Comparison of ENCODE assay signal across 13 cellular contexts in the genomic region with DNA sequence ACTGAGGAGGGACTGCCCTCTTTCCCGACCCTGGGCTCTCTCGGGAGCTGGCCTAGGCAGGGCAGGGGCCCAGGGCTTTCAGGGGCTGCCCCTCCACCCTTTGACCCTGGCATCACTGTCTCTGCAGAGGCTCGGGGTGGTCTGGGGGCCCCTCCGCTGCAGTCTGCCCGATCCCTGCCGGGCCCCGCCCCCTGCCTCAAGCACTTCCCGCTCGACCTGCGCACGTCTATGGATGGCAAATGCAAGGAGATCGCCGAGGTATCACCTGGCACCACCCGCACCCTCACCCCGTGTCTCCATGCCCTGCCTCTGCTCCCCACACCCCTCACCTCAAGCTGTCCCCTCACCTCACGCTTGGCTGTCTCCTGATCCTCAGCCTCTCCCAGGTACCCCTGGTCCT. TPM values are rescaled to one million over a fixed set of nuclear protein-coding genes. Genes with fewer than 3 reads are reported as not detected.
A peak's percentile ranks its signal among the peaks of the same experiment; 100 is the strongest.
DNase-seq lines count a peak whose midpoint lies in the region; ATAC-seq, FAIRE-seq and TF ChIP-seq lines count a peak whose summit lies in the region.
"Had no signal": no experiment of that assay in that cellular context is flagged by ENCODE, and none has a peak within 500 bp of the region (broad histone marks: within the 10 kb centered on the region; RNA-seq: fewer than 3 reads in every experiment).

No MANE protein-coding gene starts in this region.

- H3K4me3 Mint-ChIP-seq in activated T-helper 17 cell treated with anti-CD3 and anti-CD28 coated beads, Interleukin-2, amount 50 U/mL, for 72 hours: no peak overlapping the region
- no peak overlapping the region for H3K4me3 Mint-ChIP-seq in activated T-cell treated with anti-CD3 and anti-CD28 coated beads, Interleukin-2, amount 50 U/mL, for 4 hours

- TF ChIP-seq RAD21 in HepG2 (CRISPR knock-in tag; IDR thresholded peaks at IDR 0.05): no peak

- no peak overlapping the region for H3K9ac ChIP-seq in HepG2 (ENCODE audit: insufficient read depth, low read depth, low read length)

- H3K9me3 Mint-ChIP-seq in activated T-helper 17 cell treated with anti-CD3 and anti-CD28 coated beads, Interleukin-2, amount 50 U/mL, for 72 hours: no peaks in the 10 kb centered on the region
- H3K9me3 Mint-ChIP-seq in activated T-cell treated with anti-CD3 and anti-CD28 coated beads, Interleukin-2, amount 50 U/mL, for 4 hours: no peaks in the 10 kb centered on the region

- H3K36me3 ChIP-seq in HepG2 (replicated peaks in 1 of 2; ENCODE audit: control insufficient read depth in 1 of 2, insufficient read depth in 2 of 2, low read length in 2 of 2) (peaks cover 35 to 55% of the 10 kb centered on the region in 2 experiments), right lobe of liver (peaks cover 0 to 26% (median 5%) of the 10 kb centered on the region in 4 donors)

- no peaks in the 10 kb centered on the region for H3K27me3 Mint-ChIP-seq in activated T-helper 17 cell treated with anti-CD3 and anti-CD28 coated beads, Interleukin-2, amount 50 U/mL, for 72 hours
- no peaks in the 10 kb centered on the region for H3K27me3 Mint-ChIP-seq in activated T-cell treated with anti-CD3 and anti-CD28 coated beads, Interleukin-2, amount 50 U/mL, for 4 hours (ENCODE audit: low read depth)

- H4K20me1 ChIP-seq in HepG2 (ENCODE audit: insufficient read depth, low read length): peaks cover 39% of the 10 kb centered on the region

- intact Hi-C loops in HepG2 (cut with micrococcal nuclease; ENCODE audit: unreplicated experiment): no loop called here
- intact Hi-C loops in right lobe of liver (cut with DNase I): loop anchor here (5.0 to 10.0 kb wide), 2 partner anchors 80 to 83 kb away; a partner anchor contains a TSS

- ATAC-seq in HepG2 (no peak), right lobe of liver (no peak), HG03354 (IDR thresholded peaks at IDR 0.05; ENCODE audit: poor library complexity, severe bottlenecking, unreplicated experiment) (no peak)
- ATAC-seq in activated T-helper 17 cell treated with anti-CD3 and anti-CD28 coated beads, Interleukin-2, amount 50 U/mL, for 72 hours (replicated peaks): no peak
- no peak for ATAC-seq in activated T-cell treated with anti-CD3 and anti-CD28 coated beads, Interleukin-2, amount 50 U/mL, for 4 hours
- ATAC-seq: stimulated activated naive CD8-positive, alpha-beta T cell treated with anti-CD3 and anti-CD28 coated beads, Interleukin-15, Interleukin-2, amounts not matched to agents 100 U/mL and 50 U/mL, for 24 hours had no signal

- H3K9me3 ChIP-seq in HepG2 (ENCODE audit: low read length) (no peaks in the 10 kb centered on the region), right lobe of liver (no peaks in the 10 kb centered on the region)

- H3K27me3 ChIP-seq in HepG2 (ENCODE audit: control insufficient read depth in 1 of 2, insufficient read depth in 2 of 2, low read length in 2 of 2) (no peaks in the 10 kb centered on the region; a peak in 1 of 5 replicates), right lobe of liver (no peaks in the 10 kb centered on the region)

- H3K4me3 ChIP-seq in HepG2 (replicated peaks in 1 of 3; ENCODE audit: insufficient read depth in 1 of 3, low read depth in 2 of 3, low read length in 3 of 3): no peak overlapping the region
- no peak overlapping the region for H3K4me3 ChIP-seq in right lobe of liver

- TF ChIP-seq EP300 in HepG2 (IDR thresholded peaks at IDR 0.05; ENCODE audit: low read depth in 2 of 2, low read length in 2 of 2): no peak
- TF ChIP-seq EP300 in HepG2 (CRISPR knock-in tag; IDR thresholded peaks at IDR 0.05; ENCODE audit: borderline replicate concordance): no peak

- H3K4me1 ChIP-seq in HepG2 (ENCODE audit: insufficient read depth, low read length) (peaks cover 25% of the 10 kb centered on the region), right lobe of liver (peaks cover 0 to 22% (median 7%) of the 10 kb centered on the region in 4 donors)

- TF ChIP-seq CTCF in HepG2 (CRISPR knock-in tag; IDR thresholded peaks at IDR 0.05) (no peak), right lobe of liver (IDR thresholded peaks at IDR 0.05) (no peak)

- H3K27ac ChIP-seq in HepG2 (ENCODE audit: extremely low read length, insufficient read depth, low read length) (no peak overlapping the region), right lobe of liver (no peak overlapping the region)

- no TSS peak for BruUV-seq in HepG2 (replicated peaks; lab: Mats Ljungman, UMichigan)

- no peak for FAIRE-seq in HepG2 (lab: Jason Lieb, UNC)
- FAIRE-seq: endothelial cell of umbilical vein, G401.6 had no signal

- no peak for DNase-seq in HepG2 (ENCODE audit: low spot score)
- DNase-seq in right lobe of liver: no peak
- DNase-seq in NCI-H1092 (lab: John Stamatoyannopoulos, UW): no peak
- DNase-seq in activated T-cell treated with anti-CD3 and anti-CD28 coated beads, Interleukin-2, amount 50 U/mL, for 4 hours: no peak
- DNase-seq: activated CD4-positive, alpha-beta T cell treated with anti-CD3 and anti-CD28 coated beads, Interleukin-2, amount 50 U/mL, for 1 hour; central memory CD4-positive, alpha-beta T cell; stimulated activated CD4-positive, alpha-beta T cell treated with anti-CD3 and anti-CD28 coated beads, Interleukin-2, amount 100 ng/mL, for 48 hours; stimulated activated naive CD8-positive, alpha-beta T cell treated with anti-CD3 and anti-CD28 coated beads, Interleukin-15, Interleukin-2, amounts not matched to agents 100 U/mL and 50 U/mL, for 24 hours had no signal

- TF ChIP-seq POLR2A in HepG2 (IDR thresholded peaks at IDR 0.05; ENCODE audit: insufficient read depth in 1 of 2, low read depth in 2 of 2, low read length in 2 of 2) (no peak), right lobe of liver (IDR thresholded peaks at IDR 0.05) (no peak)

- H3K4me2 ChIP-seq in HepG2 (ENCODE audit: low read depth, low read length): no peak overlapping the region

- WGBS in HepG2 (ENCODE audit: low lambda C conversion rate): 84% methylated on average over 9 of the region's 16 CpGs
- no CpG with 5 or more reads among the region's 16 CpGs for WGBS in right lobe of liver (ENCODE audit: insufficient coverage, low coverage, low lambda C conversion rate, missing lambda C conversion rate)

- CTCF ChIA-PET in HepG2 (lab: Yijun Ruan, JAX; ENCODE audit: low intra/inter-chr PET ratio, low total read pairs): no interaction called here

- peaks cover 65% of the 10 kb centered on the region for H3K36me3 Mint-ChIP-seq in activated T-helper 17 cell treated with anti-CD3 and anti-CD28 coated beads, Interleukin-2, amount 50 U/mL, for 72 hours (ENCODE audit: low read depth)
- H3K36me3 Mint-ChIP-seq in activated T-cell treated with anti-CD3 and anti-CD28 coated beads, Interleukin-2, amount 50 U/mL, for 4 hours (ENCODE audit: insufficient read depth): peaks cover 25% of the 10 kb centered on the region

- no peak overlapping the region for H2AFZ ChIP-seq in HepG2 (ENCODE audit: low read length)

- POLR2A ChIA-PET in HepG2 (lab: Yijun Ruan, JAX): interaction anchor here (1.1 to 1.2 kb wide), 2 partner anchors 11 to 77 kb away, joined by 3 to 6 read pairs; a partner anchor contains a TSS

- peaks cover 46% of the 10 kb centered on the region for H3K79me2 ChIP-seq in HepG2 (ENCODE audit: insufficient read depth, low read length)

- peaks cover 16% of the 10 kb centered on the region for H3K4me1 Mint-ChIP-seq in activated T-helper 17 cell treated with anti-CD3 and anti-CD28 coated beads, Interleukin-2, amount 50 U/mL, for 72 hours
- peaks cover 37% of the 10 kb centered on the region for H3K4me1 Mint-ChIP-seq in activated T-cell treated with anti-CD3 and anti-CD28 coated beads, Interleukin-2, amount 50 U/mL, for 4 hours (ENCODE audit: low read depth)

- H3K27ac Mint-ChIP-seq in activated T-helper 17 cell treated with anti-CD3 and anti-CD28 coated beads, Interleukin-2, amount 50 U/mL, for 72 hours: peak overlapping the region; percentile 74

- in situ Hi-C loops in HepG2 (cut with HindIII; ENCODE audit: extremely low pct_ligation_motif_present, low pct_unique_long_range_greater_than_20kb): no loop called here

RNA-seq across cellular contexts. Expression of a gene that starts 5.5 kb away (rescaled TPM):
- total RNA-seq in HepG2 (2016; rRNA removed; fragmentation: Illumina TruSeq; extraction: Trizol) (35.4 and 62.3 TPM in 2 replicates), right lobe of liver (10 to 100 TPM; 29.1 to 59.1 (median 37.2) TPM)
- total RNA-seq in HepG2 (2016; cell fraction: cytosol; rRNA removed; fragmentation: Illumina TruSeq; extraction: Trizol; ENCODE audit: low read depth): 20.0 and 20.2 TPM in 2 replicates
- total RNA-seq in HepG2 (2016; cell fraction: insoluble cytoplasmic fraction; rRNA removed; fragmentation: Illumina TruSeq; extraction: Trizol): 32.6 and 64.7 TPM in 2 replicates
- 19.8 and 21.1 TPM in 2 replicates for total RNA-seq in HepG2 (2016; cell fraction: membrane; rRNA removed; fragmentation: Illumina TruSeq; extraction: Trizol)
- 80.0 and 95.3 TPM in 2 replicates for total RNA-seq in HepG2 (2016; cell fraction: nucleus; rRNA removed; fragmentation: Illumina TruSeq; extraction: Trizol)
- 82.0 and 101 TPM in 2 replicates for polyA plus RNA-seq in HepG2 (2011; rRNA removed)
- polyA plus RNA-seq in HepG2 (2011; cell fraction: cytosol; rRNA removed): 18.3 and 29.8 TPM in 2 replicates
- polyA plus RNA-seq in HepG2 (2011; cell fraction: nucleus; rRNA removed): 742 and 904 TPM in 2 replicates
- 61.2 and 88.0 TPM in 2 replicates for polyA plus RNA-seq in HepG2 (2012)
- 4.4 and 5.7 TPM in 2 replicates for polyA plus RNA-seq in HepG2 (2016; cell fraction: cytosol; fragmentation: Illumina TruSeq; extraction: Trizol; ENCODE audit: low read depth)
- polyA plus RNA-seq in HepG2 (2016; cell fraction: insoluble cytoplasmic fraction; fragmentation: Illumina TruSeq; extraction: Trizol; ENCODE audit: low read depth): 30.8 and 40.4 TPM in 2 replicates
- 9.8 and 10.4 TPM in 2 replicates for polyA plus RNA-seq in HepG2 (2016; cell fraction: membrane; fragmentation: Illumina TruSeq; extraction: Trizol; ENCODE audit: low read depth)
- 212 and 215 TPM in 2 replicates for polyA plus RNA-seq in HepG2 (2016; cell fraction: nucleus; fragmentation: Illumina TruSeq; extraction: Trizol; ENCODE audit: insufficient read depth, low read depth)
- polyA minus RNA-seq in HepG2 (2011; rRNA and poly(A)+ RNA removed; ENCODE audit: low replicate concordance): 85.1 and 107 TPM in 2 replicates
- polyA minus RNA-seq in HepG2 (2011; cell fraction: cytosol; rRNA and poly(A)+ RNA removed): 18.3 and 23.2 TPM in 2 replicates
- 112 and 125 TPM in 2 replicates for polyA minus RNA-seq in HepG2 (2011; cell fraction: nucleus; rRNA and poly(A)+ RNA removed)
- total RNA-seq in activated T-helper 17 cell treated with anti-CD3 and anti-CD28 coated beads, Interleukin-2, amount 50 U/mL, for 72 hours: 100 to 1,000 TPM in 1 of 2 donors, 10 to 100 TPM in 1; 97.1 to 135 TPM
- 100 to 1,000 TPM; 150 to 165 (median 151) TPM for total RNA-seq in activated T-cell treated with anti-CD3 and anti-CD28 coated beads, Interleukin-2, amount 50 U/mL, for 4 hours

RNA-seq across cellular contexts. Expression of a gene that starts 5.8 kb away (rescaled TPM):
- total RNA-seq in HepG2 (2016; rRNA removed; fragmentation: Illumina TruSeq; extraction: Trizol) (0.20 and 0.24 TPM in 2 replicates), right lobe of liver (under 1 TPM in 3 of 6 experiments, not detected in 3; 0.20 to 0.21 (median 0.20) TPM)
- total RNA-seq in HepG2 (2016; cell fraction: cytosol; rRNA removed; fragmentation: Illumina TruSeq; extraction: Trizol; ENCODE audit: low read depth): not detected in 2 replicates
- 0.49 and 0.61 TPM in 2 replicates for total RNA-seq in HepG2 (2016; cell fraction: insoluble cytoplasmic fraction; rRNA removed; fragmentation: Illumina TruSeq; extraction: Trizol)
- 0.21 TPM in 1 of 2 replicates, not detected in the other for total RNA-seq in HepG2 (2016; cell fraction: membrane; rRNA removed; fragmentation: Illumina TruSeq; extraction: Trizol)
- total RNA-seq in HepG2 (2016; cell fraction: nucleus; rRNA removed; fragmentation: Illumina TruSeq; extraction: Trizol): not detected in 2 replicates
- polyA plus RNA-seq in HepG2 (2011; rRNA removed): 0.08 TPM in 1 of 2 replicates, not detected in the other
- polyA plus RNA-seq in HepG2 (2011; cell fraction: cytosol; rRNA removed): 0.04 and 0.05 TPM in 2 replicates
- polyA plus RNA-seq in HepG2 (2011; cell fraction: nucleus; rRNA removed): not detected in 2 replicates
- not detected in 2 replicates for polyA plus RNA-seq in HepG2 (2012)
- polyA plus RNA-seq in HepG2 (2016; cell fraction: cytosol; fragmentation: Illumina TruSeq; extraction: Trizol; ENCODE audit: low read depth): 0.18 TPM in 1 of 2 replicates, not detected in the other
- polyA plus RNA-seq in HepG2 (2016; cell fraction: insoluble cytoplasmic fraction; fragmentation: Illumina TruSeq; extraction: Trizol; ENCODE audit: low read depth): not detected in 2 replicates
- polyA plus RNA-seq in HepG2 (2016; cell fraction: membrane; fragmentation: Illumina TruSeq; extraction: Trizol; ENCODE audit: low read depth): 0.17 and 0.52 TPM in 2 replicates
- polyA plus RNA-seq in HepG2 (2016; cell fraction: nucleus; fragmentation: Illumina TruSeq; extraction: Trizol; ENCODE audit: insufficient read depth, low read depth): not detected in 2 replicates
- polyA minus RNA-seq in HepG2 (2011; rRNA and poly(A)+ RNA removed; ENCODE audit: low replicate concordance): not detected in 2 replicates
- not detected in 2 replicates for polyA minus RNA-seq in HepG2 (2011; cell fraction: cytosol; rRNA and poly(A)+ RNA removed)
- polyA minus RNA-seq in HepG2 (2011; cell fraction: nucleus; rRNA and poly(A)+ RNA removed): not detected in 2 replicates
- under 1 TPM; 0.32 to 0.54 TPM for total RNA-seq in activated T-helper 17 cell treated with anti-CD3 and anti-CD28 coated beads, Interleukin-2, amount 50 U/mL, for 72 hours
- 1 to 10 TPM in 1 of 3 donors, under 1 TPM in 2; 0.19 to 1.1 (median 0.24) TPM for total RNA-seq in activated T-cell treated with anti-CD3 and anti-CD28 coated beads, Interleukin-2, amount 50 U/mL, for 4 hours
- total RNA-seq: endothelial cell of umbilical vein; T-helper 2 cell treated with Interferon-gamma antibody and Interleukin-4, amounts not matched to agents 100 ng/mL and 5 ng/mL, for 36 hours had no signal
- polyA plus RNA-seq: endothelial cell of umbilical vein had no signal

RNA-seq across cellular contexts. Expression of a gene that starts 30.7 kb away (rescaled TPM):
- total RNA-seq in HepG2 (2016; rRNA removed; fragmentation: Illumina TruSeq; extraction: Trizol): 25.3 and 30.6 TPM in 2 replicates
- 5.6 and 6.1 TPM in 2 replicates for total RNA-seq in HepG2 (2016; cell fraction: cytosol; rRNA removed; fragmentation: Illumina TruSeq; extraction: Trizol; ENCODE audit: low read depth)
- total RNA-seq in HepG2 (2016; cell fraction: insoluble cytoplasmic fraction; rRNA removed; fragmentation: Illumina TruSeq; extraction: Trizol): 24.3 and 31.1 TPM in 2 replicates
- total RNA-seq in HepG2 (2016; cell fraction: membrane; rRNA removed; fragmentation: Illumina TruSeq; extraction: Trizol): 7.3 and 9.5 TPM in 2 replicates
- total RNA-seq in HepG2 (2016; cell fraction: nucleus; rRNA removed; fragmentation: Illumina TruSeq; extraction: Trizol): 21.1 and 23.4 TPM in 2 replicates
- 36.7 and 40.8 TPM in 2 replicates for polyA plus RNA-seq in HepG2 (2011; rRNA removed)
- polyA plus RNA-seq in HepG2 (2011; cell fraction: cytosol; rRNA removed): 29.0 and 30.5 TPM in 2 replicates
- polyA plus RNA-seq in HepG2 (2011; cell fraction: nucleus; rRNA removed): 60.6 and 65.2 TPM in 2 replicates
- polyA plus RNA-seq in HepG2 (2012): 22.1 and 35.2 TPM in 2 replicates
- polyA plus RNA-seq in HepG2 (2016; cell fraction: cytosol; fragmentation: Illumina TruSeq; extraction: Trizol; ENCODE audit: low read depth): 7.6 and 9.9 TPM in 2 replicates
- polyA plus RNA-seq in HepG2 (2016; cell fraction: insoluble cytoplasmic fraction; fragmentation: Illumina TruSeq; extraction: Trizol; ENCODE audit: low read depth): 56.0 and 57.9 TPM in 2 replicates
- 10.7 and 14.0 TPM in 2 replicates for polyA plus RNA-seq in HepG2 (2016; cell fraction: membrane; fragmentation: Illumina TruSeq; extraction: Trizol; ENCODE audit: low read depth)
- polyA plus RNA-seq in HepG2 (2016; cell fraction: nucleus; fragmentation: Illumina TruSeq; extraction: Trizol; ENCODE audit: insufficient read depth, low read depth): 45.9 and 50.6 TPM in 2 replicates
- 10.0 and 40.8 TPM in 2 replicates for polyA minus RNA-seq in HepG2 (2011; rRNA and poly(A)+ RNA removed; ENCODE audit: low replicate concordance)
- 14.8 and 15.5 TPM in 2 replicates for polyA minus RNA-seq in HepG2 (2011; cell fraction: cytosol; rRNA and poly(A)+ RNA removed)
- polyA minus RNA-seq in HepG2 (2011; cell fraction: nucleus; rRNA and poly(A)+ RNA removed): 23.6 and 26.2 TPM in 2 replicates
- total RNA-seq in right lobe of liver: 10 to 100 TPM; 18.5 to 32.1 (median 23.8) TPM
- 10 to 100 TPM; 16.2 to 20.1 TPM for total RNA-seq in activated T-helper 17 cell treated with anti-CD3 and anti-CD28 coated beads, Interleukin-2, amount 50 U/mL, for 72 hours
- 1 to 10 TPM; 3.7 to 6.9 (median 4.1) TPM for total RNA-seq in activated T-cell treated with anti-CD3 and anti-CD28 coated beads, Interleukin-2, amount 50 U/mL, for 4 hours

RNA-seq across cellular contexts. Expression of a gene that starts 42.7 kb away (rescaled TPM):
- 6.5 and 7.0 TPM in 2 replicates for total RNA-seq in HepG2 (2016; rRNA removed; fragmentation: Illumina TruSeq; extraction: Trizol)
- total RNA-seq in HepG2 (2016; cell fraction: cytosol; rRNA removed; fragmentation: Illumina TruSeq; extraction: Trizol; ENCODE audit: low read depth): 1.9 and 2.5 TPM in 2 replicates
- total RNA-seq in HepG2 (2016; cell fraction: insoluble cytoplasmic fraction; rRNA removed; fragmentation: Illumina TruSeq; extraction: Trizol): 8.1 and 8.3 TPM in 2 replicates
- 2.0 and 2.7 TPM in 2 replicates for total RNA-seq in HepG2 (2016; cell fraction: membrane; rRNA removed; fragmentation: Illumina TruSeq; extraction: Trizol)
- total RNA-seq in HepG2 (2016; cell fraction: nucleus; rRNA removed; fragmentation: Illumina TruSeq; extraction: Trizol): 8.1 and 8.5 TPM in 2 replicates
- 15.0 and 17.0 TPM in 2 replicates for polyA plus RNA-seq in HepG2 (2011; rRNA removed)
- polyA plus RNA-seq in HepG2 (2011; cell fraction: cytosol; rRNA removed): 5.9 and 7.2 TPM in 2 replicates
- polyA plus RNA-seq in HepG2 (2011; cell fraction: nucleus; rRNA removed): 102 and 131 TPM in 2 replicates
- polyA plus RNA-seq in HepG2 (2012): 19.7 and 21.3 TPM in 2 replicates
- polyA plus RNA-seq in HepG2 (2016; cell fraction: cytosol; fragmentation: Illumina TruSeq; extraction: Trizol; ENCODE audit: low read depth): 4.7 and 5.2 TPM in 2 replicates
- 15.3 and 17.0 TPM in 2 replicates for polyA plus RNA-seq in HepG2 (2016; cell fraction: insoluble cytoplasmic fraction; fragmentation: Illumina TruSeq; extraction: Trizol; ENCODE audit: low read depth)
- polyA plus RNA-seq in HepG2 (2016; cell fraction: membrane; fragmentation: Illumina TruSeq; extraction: Trizol; ENCODE audit: low read depth): 3.5 and 4.5 TPM in 2 replicates
- polyA plus RNA-seq in HepG2 (2016; cell fraction: nucleus; fragmentation: Illumina TruSeq; extraction: Trizol; ENCODE audit: insufficient read depth, low read depth): 30.8 and 32.2 TPM in 2 replicates
- polyA minus RNA-seq in HepG2 (2011; rRNA and poly(A)+ RNA removed; ENCODE audit: low replicate concordance): 0.26 and 6.7 TPM in 2 replicates
- 1.7 and 2.7 TPM in 2 replicates for polyA minus RNA-seq in HepG2 (2011; cell fraction: cytosol; rRNA and poly(A)+ RNA removed)
- 12.9 TPM in 2 replicates for polyA minus RNA-seq in HepG2 (2011; cell fraction: nucleus; rRNA and poly(A)+ RNA removed)
- total RNA-seq in right lobe of liver: 10 to 100 TPM in 4 of 6 experiments, 1 to 10 TPM in 2; 4.4 to 16.0 (median 12.7) TPM
- total RNA-seq in activated T-helper 17 cell treated with anti-CD3 and anti-CD28 coated beads, Interleukin-2, amount 50 U/mL, for 72 hours: 10 to 100 TPM; 18.5 to 27.5 TPM
- total RNA-seq in activated T-cell treated with anti-CD3 and anti-CD28 coated beads, Interleukin-2, amount 50 U/mL, for 4 hours: 1 to 10 TPM; 4.0 to 5.3 (median 4.4) TPM
